In the genomic region with DNA sequence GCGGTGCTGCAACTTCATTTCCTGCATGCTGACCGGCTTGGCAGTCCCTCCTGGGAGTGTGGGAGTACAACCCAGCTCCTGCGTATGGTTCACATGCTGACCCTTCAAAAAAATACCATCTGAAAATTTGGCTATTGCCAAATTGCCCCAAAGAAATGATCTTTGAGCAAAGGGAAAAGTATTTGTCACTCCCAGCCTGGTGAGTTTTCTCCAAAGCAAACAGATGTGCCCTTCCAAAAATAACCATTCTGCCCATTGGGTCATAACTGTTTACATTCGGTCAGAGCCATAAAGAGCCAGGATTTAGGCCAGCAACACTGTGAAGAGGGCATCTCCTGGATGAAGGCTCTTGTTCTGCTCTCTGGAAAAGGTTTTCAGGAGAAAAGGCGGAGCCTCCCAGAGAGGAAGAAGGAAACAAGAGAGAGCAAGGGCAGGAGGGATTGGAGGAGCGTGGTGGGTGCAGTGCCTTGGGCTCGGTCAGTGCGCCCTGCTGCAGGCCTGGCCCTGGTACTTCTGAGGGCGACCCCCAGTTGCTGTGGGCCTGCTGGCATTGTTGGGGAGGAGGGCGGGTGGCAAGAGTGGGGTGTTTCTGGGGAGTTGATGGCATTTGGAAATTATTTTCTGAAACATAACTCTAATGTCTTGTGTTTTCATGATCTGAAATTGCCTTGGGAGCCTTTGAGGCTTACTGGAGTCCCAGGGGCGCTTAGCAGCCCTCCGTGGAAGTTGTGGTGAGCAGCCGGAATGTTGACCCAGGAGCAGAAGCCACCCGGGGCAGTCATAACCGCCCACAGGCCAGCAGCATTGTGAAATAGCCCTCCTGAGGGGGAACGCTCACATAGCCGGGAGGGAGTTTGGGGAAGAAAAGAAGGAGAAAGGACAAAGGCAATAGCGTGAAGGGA, we compare ENCODE assay signal across 14 cellular contexts.
DNase-seq lines count a peak whose midpoint lies in the region; ATAC-seq and TF ChIP-seq lines count a peak whose summit lies in the region.
"Had no signal": no experiment of that assay in that cellular context is flagged by ENCODE, and none has a peak within 500 bp of the region (broad histone marks: within the 10 kb centered on the region; RNA-seq: fewer than 3 reads in every experiment).

No MANE protein-coding gene starts in this region.

- no peak overlapping the region for H3K27ac ChIP-seq in WERI-Rb-1
- H3K27ac ChIP-seq in dorsolateral prefrontal cortex: peak overlapping the region in 2 of 59 donors; percentile 51 to 61
- H3K27ac ChIP-seq: coronary artery, prostate gland, thyroid gland had no signal

- peaks cover 8% of the 10 kb centered on the region for H3K9me3 ChIP-seq in WERI-Rb-1 (ENCODE audit: severe bottlenecking)
- H3K9me3 ChIP-seq: prostate gland, SK-N-SH, thyroid gland had no signal

- H3K36me3 ChIP-seq in WERI-Rb-1: no peaks in the 10 kb centered on the region
- H3K36me3 ChIP-seq: prostate gland, thyroid gland had no signal

- ATAC-seq in sciatic nerve (peak; percentile 58), GM21515 (IDR thresholded peaks at IDR 0.05; ENCODE audit: unreplicated experiment) (no peak), HG03025 (IDR thresholded peaks at IDR 0.05; ENCODE audit: low FRiP score, unreplicated experiment) (no peak), GM19035 (IDR thresholded peaks at IDR 0.05; ENCODE audit: unreplicated experiment) (no peak)
- ATAC-seq: activated CD8-positive, alpha-beta T cell treated with anti-CD3 and anti-CD28 coated beads for 36 hours had no signal

- no peak for TF ChIP-seq CTCF in WERI-Rb-1 (IDR thresholded peaks at IDR 0.05; ENCODE audit: low read depth, low read length)
- no peak for TF ChIP-seq CTCF in fibroblast of villous mesenchyme (IDR thresholded peaks at IDR 0.05; ENCODE audit: insufficient read depth, low read depth, low read length)
- no peak for TF ChIP-seq CTCF in dorsolateral prefrontal cortex (IDR thresholded peaks at IDR 0.05 in 54 of 56, conservative IDR thresholded peaks at IDR 0.05 in 2 of 56; ENCODE audit: low read depth in 1 of 56, partially characterized antibody in 56 of 56)

- intact Hi-C loops in sciatic nerve (cut with DNase I): no loop called here
- intact Hi-C loops in dorsolateral prefrontal cortex (cut with DNase I): no loop called here

- H3K4me3 ChIP-seq in WERI-Rb-1 (ENCODE audit: low read depth, low read length) (no peak overlapping the region), fibroblast of villous mesenchyme (ENCODE audit: low read depth, low read length) (no peak overlapping the region), dorsolateral prefrontal cortex (no peak overlapping the region)
- H3K4me3 ChIP-seq: coronary artery, prostate gland, thyroid gland had no signal

- H3K27me3 ChIP-seq in WERI-Rb-1 (ENCODE audit: insufficient read depth, low read depth, severe bottlenecking) (peaks cover 86% of the 10 kb centered on the region), dorsolateral prefrontal cortex (peaks cover 0 to 47% (median 12%) of the 10 kb centered on the region in 45 donors)
- H3K27me3 ChIP-seq: thyroid gland had no signal

- DNase-seq in ELF-1 (ENCODE audit: low read depth, low spot score) (peak; percentile 56), WERI-Rb-1 (peak; percentile 4), fibroblast of villous mesenchyme (ENCODE audit: low read depth) (peak; percentile 31), sciatic nerve (ENCODE audit: low spot score) (no peak), dorsolateral prefrontal cortex (no peak)
- DNase-seq: activated CD8-positive, alpha-beta T cell treated with anti-CD3 and anti-CD28 coated beads for 36 hours; NCI-H2171 treated with DMSO at 0.1 percent for 48 hours; SK-N-SH; thyroid gland had no signal

Comparison
In these comparisons a context has a peak if more than half of its experiments do, and no peak if none do; other contexts are left out.
1. DNase-seq: peak in ELF-1 (single experiment), WERI-Rb-1 (single experiment) and fibroblast of villous mesenchyme (single experiment); none in sciatic nerve (single experiment) and dorsolateral prefrontal cortex (0 of 10).